In genomic region chr13:40440990-40441820, GRCh38 we compare ENCODE assay signal across 1 cellular context.
TF ChIP-seq lines count a peak whose summit lies in the region.

No MANE protein-coding gene starts in this region.

TF ChIP-seq in GM23338, 12 proteins besides CTCF, POLR2A, EP300 and RAD21 (continued from another document):
- TF ChIP-seq ZNF462 (CRISPR knock-in tag; IDR thresholded peaks at IDR 0.05) (no peak), ZNF331 (CRISPR knock-in tag; IDR thresholded peaks at IDR 0.05; ENCODE audit: low read depth) (no peak)
